Comparison of ENCODE assay signal across 1 cellular context in the genomic region with DNA sequence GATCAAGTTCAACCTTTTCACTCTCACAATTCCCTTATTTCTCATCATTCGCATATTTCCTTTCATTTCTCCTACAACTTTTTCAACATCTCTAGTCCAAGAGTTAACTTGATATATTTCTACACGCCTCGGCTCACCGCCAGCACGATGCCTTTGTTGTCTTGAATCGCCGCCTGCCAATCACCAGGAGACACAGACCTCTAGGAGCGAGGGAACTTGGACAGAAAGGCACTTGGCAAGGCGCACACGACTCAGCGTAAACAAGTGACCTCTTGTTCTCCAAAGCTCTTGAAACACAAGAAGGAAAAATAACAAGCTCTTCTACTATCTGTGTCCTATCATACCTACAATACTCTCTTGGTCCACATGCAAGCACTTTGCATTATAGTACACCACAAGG.
TF ChIP-seq lines count a peak whose summit lies in the region.

No MANE protein-coding gene starts in this region.

TF ChIP-seq in HepG2, 621 proteins besides CTCF, POLR2A, EP300 and RAD21:
- TF ChIP-seq HNF4A (CRISPR knock-in tag; IDR thresholded peaks at IDR 0.05) (no peak), POLR2G (IDR thresholded peaks at IDR 0.05; ENCODE audit: low read depth, low read length) (no peak), ERF (CRISPR knock-in tag; IDR thresholded peaks at IDR 0.05) (no peak), TCF7 (IDR thresholded peaks at IDR 0.05; ENCODE audit: low read depth) (no peak)
- TF ChIP-seq, protein P1, sequence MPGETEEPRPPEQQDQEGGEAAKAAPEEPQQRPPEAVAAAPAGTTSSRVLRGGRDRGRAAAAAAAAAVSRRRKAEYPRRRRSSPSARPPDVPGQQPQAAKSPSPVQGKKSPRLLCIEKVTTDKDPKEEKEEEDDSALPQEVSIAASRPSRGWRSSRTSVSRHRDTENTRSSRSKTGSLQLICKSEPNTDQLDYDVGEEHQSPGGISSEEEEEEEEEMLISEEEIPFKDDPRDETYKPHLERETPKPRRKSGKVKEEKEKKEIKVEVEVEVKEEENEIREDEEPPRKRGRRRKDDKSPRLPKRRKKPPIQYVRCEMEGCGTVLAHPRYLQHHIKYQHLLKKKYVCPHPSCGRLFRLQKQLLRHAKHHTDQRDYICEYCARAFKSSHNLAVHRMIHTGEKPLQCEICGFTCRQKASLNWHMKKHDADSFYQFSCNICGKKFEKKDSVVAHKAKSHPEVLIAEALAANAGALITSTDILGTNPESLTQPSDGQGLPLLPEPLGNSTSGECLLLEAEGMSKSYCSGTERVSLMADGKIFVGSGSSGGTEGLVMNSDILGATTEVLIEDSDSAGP (CRISPR knock-in tag; IDR thresholded peaks at IDR 0.05; ENCODE audit: borderline replicate concordance) = no peak
- TF ChIP-seq, protein P2, sequence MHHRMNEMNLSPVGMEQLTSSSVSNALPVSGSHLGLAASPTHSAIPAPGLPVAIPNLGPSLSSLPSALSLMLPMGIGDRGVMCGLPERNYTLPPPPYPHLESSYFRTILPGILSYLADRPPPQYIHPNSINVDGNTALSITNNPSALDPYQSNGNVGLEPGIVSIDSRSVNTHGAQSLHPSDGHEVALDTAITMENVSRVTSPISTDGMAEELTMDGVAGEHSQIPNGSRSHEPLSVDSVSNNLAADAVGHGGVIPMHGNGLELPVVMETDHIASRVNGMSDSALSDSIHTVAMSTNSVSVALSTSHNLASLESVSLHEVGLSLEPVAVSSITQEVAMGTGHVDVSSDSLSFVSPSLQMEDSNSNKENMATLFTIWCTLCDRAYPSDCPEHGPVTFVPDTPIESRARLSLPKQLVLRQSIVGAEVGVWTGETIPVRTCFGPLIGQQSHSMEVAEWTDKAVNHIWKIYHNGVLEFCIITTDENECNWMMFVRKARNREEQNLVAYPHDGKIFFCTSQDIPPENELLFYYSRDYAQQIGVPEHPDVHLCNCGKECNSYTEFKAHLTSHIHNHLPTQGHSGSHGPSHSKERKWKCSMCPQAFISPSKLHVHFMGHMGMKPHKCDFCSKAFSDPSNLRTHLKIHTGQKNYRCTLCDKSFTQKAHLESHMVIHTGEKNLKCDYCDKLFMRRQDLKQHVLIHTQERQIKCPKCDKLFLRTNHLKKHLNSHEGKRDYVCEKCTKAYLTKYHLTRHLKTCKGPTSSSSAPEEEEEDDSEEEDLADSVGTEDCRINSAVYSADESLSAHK (CRISPR knock-in tag; IDR thresholded peaks at IDR 0.05; ENCODE audit: borderline replicate concordance) = no peak
